ENCODE assay signal across 1 cellular context in genomic region chr10:112643600-112643999, GRCh38.
TF ChIP-seq lines count a peak whose summit lies in the region.

No MANE protein-coding gene starts in this region.

TF ChIP-seq in HepG2, 621 proteins besides CTCF, POLR2A, EP300 and RAD21 (continued from another document):
- TF ChIP-seq, protein P1, sequence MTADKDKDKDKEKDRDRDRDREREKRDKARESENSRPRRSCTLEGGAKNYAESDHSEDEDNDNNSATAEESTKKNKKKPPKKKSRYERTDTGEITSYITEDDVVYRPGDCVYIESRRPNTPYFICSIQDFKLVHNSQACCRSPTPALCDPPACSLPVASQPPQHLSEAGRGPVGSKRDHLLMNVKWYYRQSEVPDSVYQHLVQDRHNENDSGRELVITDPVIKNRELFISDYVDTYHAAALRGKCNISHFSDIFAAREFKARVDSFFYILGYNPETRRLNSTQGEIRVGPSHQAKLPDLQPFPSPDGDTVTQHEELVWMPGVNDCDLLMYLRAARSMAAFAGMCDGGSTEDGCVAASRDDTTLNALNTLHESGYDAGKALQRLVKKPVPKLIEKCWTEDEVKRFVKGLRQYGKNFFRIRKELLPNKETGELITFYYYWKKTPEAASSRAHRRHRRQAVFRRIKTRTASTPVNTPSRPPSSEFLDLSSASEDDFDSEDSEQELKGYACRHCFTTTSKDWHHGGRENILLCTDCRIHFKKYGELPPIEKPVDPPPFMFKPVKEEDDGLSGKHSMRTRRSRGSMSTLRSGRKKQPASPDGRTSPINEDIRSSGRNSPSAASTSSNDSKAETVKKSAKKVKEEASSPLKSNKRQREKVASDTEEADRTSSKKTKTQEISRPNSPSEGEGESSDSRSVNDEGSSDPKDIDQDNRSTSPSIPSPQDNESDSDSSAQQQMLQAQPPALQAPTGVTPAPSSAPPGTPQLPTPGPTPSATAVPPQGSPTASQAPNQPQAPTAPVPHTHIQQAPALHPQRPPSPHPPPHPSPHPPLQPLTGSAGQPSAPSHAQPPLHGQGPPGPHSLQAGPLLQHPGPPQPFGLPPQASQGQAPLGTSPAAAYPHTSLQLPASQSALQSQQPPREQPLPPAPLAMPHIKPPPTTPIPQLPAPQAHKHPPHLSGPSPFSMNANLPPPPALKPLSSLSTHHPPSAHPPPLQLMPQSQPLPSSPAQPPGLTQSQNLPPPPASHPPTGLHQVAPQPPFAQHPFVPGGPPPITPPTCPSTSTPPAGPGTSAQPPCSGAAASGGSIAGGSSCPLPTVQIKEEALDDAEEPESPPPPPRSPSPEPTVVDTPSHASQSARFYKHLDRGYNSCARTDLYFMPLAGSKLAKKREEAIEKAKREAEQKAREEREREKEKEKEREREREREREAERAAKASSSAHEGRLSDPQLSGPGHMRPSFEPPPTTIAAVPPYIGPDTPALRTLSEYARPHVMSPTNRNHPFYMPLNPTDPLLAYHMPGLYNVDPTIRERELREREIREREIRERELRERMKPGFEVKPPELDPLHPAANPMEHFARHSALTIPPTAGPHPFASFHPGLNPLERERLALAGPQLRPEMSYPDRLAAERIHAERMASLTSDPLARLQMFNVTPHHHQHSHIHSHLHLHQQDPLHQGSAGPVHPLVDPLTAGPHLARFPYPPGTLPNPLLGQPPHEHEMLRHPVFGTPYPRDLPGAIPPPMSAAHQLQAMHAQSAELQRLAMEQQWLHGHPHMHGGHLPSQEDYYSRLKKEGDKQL (CRISPR knock-in tag; IDR thresholded peaks at IDR 0.05; ENCODE audit: low read depth), result peak; percentile 78
- TF ChIP-seq HHEX (CRISPR knock-in tag; IDR thresholded peaks at IDR 0.05), result peak; percentile 14; the same call in 1 of the 2 replicates
- TF ChIP-seq HNF4A (CRISPR knock-in tag; IDR thresholded peaks at IDR 0.05), result peak; percentile 64
- TF ChIP-seq, protein P2, sequence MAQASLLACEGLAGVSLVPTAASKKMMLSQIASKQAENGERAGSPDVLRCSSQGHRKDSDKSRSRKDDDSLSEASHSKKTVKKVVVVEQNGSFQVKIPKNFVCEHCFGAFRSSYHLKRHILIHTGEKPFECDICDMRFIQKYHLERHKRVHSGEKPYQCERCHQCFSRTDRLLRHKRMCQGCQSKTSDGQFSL (CRISPR knock-in tag; IDR thresholded peaks at IDR 0.05), result no peak
- TF ChIP-seq SNAPC5 (CRISPR knock-in tag; IDR thresholded peaks at IDR 0.05; ENCODE audit: borderline replicate concordance), result no peak
- no peak for TF ChIP-seq KLF13 (CRISPR knock-in tag; IDR thresholded peaks at IDR 0.05)
- no peak for TF ChIP-seq CREB3 (CRISPR knock-in tag; IDR thresholded peaks at IDR 0.05)
- TF ChIP-seq, protein P3, sequence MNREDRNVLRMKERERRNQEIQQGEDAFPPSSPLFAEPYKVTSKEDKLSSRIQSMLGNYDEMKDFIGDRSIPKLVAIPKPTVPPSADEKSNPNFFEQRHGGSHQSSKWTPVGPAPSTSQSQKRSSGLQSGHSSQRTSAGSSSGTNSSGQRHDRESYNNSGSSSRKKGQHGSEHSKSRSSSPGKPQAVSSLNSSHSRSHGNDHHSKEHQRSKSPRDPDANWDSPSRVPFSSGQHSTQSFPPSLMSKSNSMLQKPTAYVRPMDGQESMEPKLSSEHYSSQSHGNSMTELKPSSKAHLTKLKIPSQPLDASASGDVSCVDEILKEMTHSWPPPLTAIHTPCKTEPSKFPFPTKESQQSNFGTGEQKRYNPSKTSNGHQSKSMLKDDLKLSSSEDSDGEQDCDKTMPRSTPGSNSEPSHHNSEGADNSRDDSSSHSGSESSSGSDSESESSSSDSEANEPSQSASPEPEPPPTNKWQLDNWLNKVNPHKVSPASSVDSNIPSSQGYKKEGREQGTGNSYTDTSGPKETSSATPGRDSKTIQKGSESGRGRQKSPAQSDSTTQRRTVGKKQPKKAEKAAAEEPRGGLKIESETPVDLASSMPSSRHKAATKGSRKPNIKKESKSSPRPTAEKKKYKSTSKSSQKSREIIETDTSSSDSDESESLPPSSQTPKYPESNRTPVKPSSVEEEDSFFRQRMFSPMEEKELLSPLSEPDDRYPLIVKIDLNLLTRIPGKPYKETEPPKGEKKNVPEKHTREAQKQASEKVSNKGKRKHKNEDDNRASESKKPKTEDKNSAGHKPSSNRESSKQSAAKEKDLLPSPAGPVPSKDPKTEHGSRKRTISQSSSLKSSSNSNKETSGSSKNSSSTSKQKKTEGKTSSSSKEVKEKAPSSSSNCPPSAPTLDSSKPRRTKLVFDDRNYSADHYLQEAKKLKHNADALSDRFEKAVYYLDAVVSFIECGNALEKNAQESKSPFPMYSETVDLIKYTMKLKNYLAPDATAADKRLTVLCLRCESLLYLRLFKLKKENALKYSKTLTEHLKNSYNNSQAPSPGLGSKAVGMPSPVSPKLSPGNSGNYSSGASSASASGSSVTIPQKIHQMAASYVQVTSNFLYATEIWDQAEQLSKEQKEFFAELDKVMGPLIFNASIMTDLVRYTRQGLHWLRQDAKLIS (CRISPR knock-in tag; IDR thresholded peaks at IDR 0.05), result no peak
- no peak for TF ChIP-seq ZNF160 (CRISPR knock-in tag; IDR thresholded peaks at IDR 0.05)
- peak in 1 of 2 experiments; percentile 93; a peak in 1 of 4 replicates for TF ChIP-seq KLF16 (CRISPR knock-in tag; IDR thresholded peaks at IDR 0.05)
- no peak for TF ChIP-seq MEIS1 (CRISPR knock-in tag; IDR thresholded peaks at IDR 0.05; ENCODE audit: borderline replicate concordance)
- peak; percentile 90 for TF ChIP-seq RCOR2 (CRISPR knock-in tag; IDR thresholded peaks at IDR 0.05)
- TF ChIP-seq POLR2G (IDR thresholded peaks at IDR 0.05; ENCODE audit: low read depth, low read length), result no peak
- peak; percentile 94 for TF ChIP-seq HMG20A (CRISPR knock-in tag; IDR thresholded peaks at IDR 0.05; ENCODE audit: borderline replicate concordance)
- TF ChIP-seq ZNF354B (CRISPR knock-in tag; IDR thresholded peaks at IDR 0.05), result no peak
- peak in 1 of 2 experiments; percentile 35; a peak in 1 of 4 replicates for TF ChIP-seq REST (IDR thresholded peaks at IDR 0.05; ENCODE audit: borderline replicate concordance in 1 of 2, low read depth in 1 of 2, low read length in 2 of 2)
- TF ChIP-seq YEATS2 (CRISPR knock-in tag; IDR thresholded peaks at IDR 0.05; ENCODE audit: borderline replicate concordance), result peak; percentile 36; the same call in 1 of the 2 replicates
